21 cellular contexts compared by ENCODE assay signal in genomic region chrX:67317725-67318124, GRCh38.
A peak's percentile ranks its signal among the peaks of the same experiment; 100 is the strongest.
DNase-seq lines count a peak whose midpoint lies in the region; ATAC-seq, FAIRE-seq and TF ChIP-seq lines count a peak whose summit lies in the region.
"Had no signal": no experiment of that assay in that cellular context is flagged by ENCODE, and none has a peak within 500 bp of the region (broad histone marks: within the 10 kb centered on the region; RNA-seq: fewer than 3 reads in every experiment).

No MANE protein-coding gene starts in this region.

- H2BK120ac ChIP-seq in H1 (replicated peaks; ENCODE audit: low read depth, low read length): no peak overlapping the region

- H3K27me3 ChIP-seq in H1 (replicated peaks in 1 of 4; ENCODE audit: control insufficient read depth in 3 of 4, extremely low read depth in 1 of 4, insufficient read depth in 3 of 4, low read length in 3 of 4) (no peaks in the 10 kb centered on the region), right lobe of liver (no peaks in the 10 kb centered on the region)

- H2AFZ ChIP-seq in H1 (ENCODE audit: low read length): no peak overlapping the region

- TF ChIP-seq RAD21 in A549 (conservative IDR thresholded peaks at IDR 0.05 in 1 of 2, IDR thresholded peaks at IDR 0.05 in 1 of 2): no peak
- TF ChIP-seq RAD21 in H1 (IDR thresholded peaks at IDR 0.05 in 1 of 2, conservative IDR thresholded peaks at IDR 0.05 in 1 of 2; ENCODE audit: low read depth in 2 of 2, low read length in 2 of 2): peak; percentile 15 to 24; a peak in 2 of 4 replicates

- no peak overlapping the region for H3K56ac ChIP-seq in H1 (replicated peaks; ENCODE audit: insufficient read length, low read depth, low read length)

- ATAC-seq in A549 (no peak), right lobe of liver (peak; percentile 28 to 52 (median 38)), GM21526 (IDR thresholded peaks at IDR 0.05; ENCODE audit: low FRiP score, unreplicated experiment) (no peak)
- ATAC-seq: CD8-positive, alpha-beta T cell had no signal

- no peak overlapping the region for H2BK15ac ChIP-seq in H1 (ENCODE audit: low read length)

- H3K79me1 ChIP-seq in H1 (ENCODE audit: low read depth, low read length): no peaks in the 10 kb centered on the region

- no peaks in the 10 kb centered on the region for H4K20me1 ChIP-seq in H1 (replicated peaks in 1 of 2; ENCODE audit: control insufficient read depth in 1 of 2, insufficient read depth in 2 of 2, low read length in 2 of 2)
- H4K20me1 ChIP-seq: BLaER1 treated with 17β-estradiol and CSF1 and Interleukin-3, amounts not matched to agents 10 nM and 100 nM had no signal

- H3K4me1 ChIP-seq in A549 (no peaks in the 10 kb centered on the region), H1 (replicated peaks in 1 of 4; ENCODE audit: control insufficient read depth in 3 of 4, insufficient read depth in 4 of 4, low read length in 3 of 4) (no peaks in the 10 kb centered on the region), right lobe of liver (no peaks in the 10 kb centered on the region)
- H3K4me1 ChIP-seq: BLaER1 treated with 17β-estradiol and CSF1 and Interleukin-3, amounts not matched to agents 10 nM and 100 nM; Caco-2 had no signal

- peak; percentile 7 for FAIRE-seq in A549 (lab: Jason Lieb, UNC)
- no peak for FAIRE-seq in H1 (lab: Jason Lieb, UNC)
- FAIRE-seq: A204.1, D721Med, G401.6, GM12891, GM19239 had no signal

- H2BK5ac ChIP-seq in H1 (ENCODE audit: low read depth, low read length): no peak overlapping the region

- no peak overlapping the region for H4K8ac ChIP-seq in H1 (ENCODE audit: extremely low read depth, insufficient read depth, low read length)

- intact Hi-C loops in right lobe of liver (cut with DNase I): no loop called here

- no peaks in the 10 kb centered on the region for H3K23me2 ChIP-seq in H1 (ENCODE audit: low read depth, low read length)

- H3K27ac ChIP-seq in A549 (no peak overlapping the region), H1 (ENCODE audit: low read depth, low read length) (no peak overlapping the region), right lobe of liver (no peak overlapping the region)
- H3K27ac ChIP-seq: BLaER1 treated with 17β-estradiol and CSF1 and Interleukin-3, amounts not matched to agents 10 nM and 100 nM; C4-2B had no signal

- H3K36me3 ChIP-seq in H1 (ENCODE audit: control insufficient read depth in 2 of 4, insufficient read depth in 4 of 4, low read length in 3 of 4) (no peaks in the 10 kb centered on the region), right lobe of liver (no peaks in the 10 kb centered on the region)
- H3K36me3 ChIP-seq: BLaER1 treated with 17β-estradiol and CSF1 and Interleukin-3, amounts not matched to agents 10 nM and 100 nM had no signal

- no peak overlapping the region for H3K14ac ChIP-seq in H1 (ENCODE audit: insufficient read length)

- H3K9me3 ChIP-seq in A549 (no peaks in the 10 kb centered on the region), H1 (ENCODE audit: insufficient read depth in 2 of 2, low read depth in 1 of 2, low read length in 1 of 2) (no peaks in the 10 kb centered on the region), right lobe of liver (no peaks in the 10 kb centered on the region)
- H3K9me3 ChIP-seq: Caco-2 had no signal

- POLR2A ChIA-PET in A549 (lab: Yijun Ruan, JAX): no interaction called here
- POLR2A ChIA-PET in H1 (lab: Charles Lee; ENCODE audit: partially characterized antibody): no interaction called here

- CTCF ChIA-PET in A549 (lab: Yijun Ruan, JAX): no interaction called here
- CTCF ChIA-PET in H1 (lab: Charles Lee; ENCODE audit: partially characterized antibody): no interaction called here

- H3K18ac ChIP-seq in H1 (ENCODE audit: extremely low read depth, low read length): no peak overlapping the region

- 1% methylated on average over 3 of the region's 4 CpGs for WGBS in A549 (ENCODE audit: missing lambda C conversion rate)
- 94% methylated on average over 3 of the region's 4 CpGs; no CpG with 5 or more reads in 1 of the 2 experiments for WGBS in H1 (ENCODE audit: extremely low coverage in 1 of 2, insufficient coverage in 1 of 2, insufficient read length in 1 of 2, insufficient replicate concordance in 2 of 2, low coverage in 1 of 2, low lambda C conversion rate in 2 of 2, missing lambda C conversion rate in 1 of 2), 2 experiments
- 24% methylated on average over 2 of the region's 4 CpGs for WGBS in right lobe of liver (ENCODE audit: insufficient coverage, low coverage, low lambda C conversion rate, missing lambda C conversion rate)

- no peak for TF ChIP-seq EP300 in A549 (IDR thresholded peaks at IDR 0.05)
- no peak for TF ChIP-seq EP300 in H1 (IDR thresholded peaks at IDR 0.05; ENCODE audit: borderline replicate concordance in 1 of 2, low read depth in 2 of 2, low read length in 2 of 2)

- no peaks in the 10 kb centered on the region for H3K79me2 ChIP-seq in H1 (ENCODE audit: control insufficient read depth in 1 of 2, insufficient read depth in 2 of 2, low read length in 2 of 2)

- H3K23ac ChIP-seq in H1 (ENCODE audit: insufficient read length): no peak overlapping the region

- H3K4ac ChIP-seq in H1 (replicated peaks; ENCODE audit: insufficient read length, low read depth, low read length): no peak overlapping the region

- DNase-seq in A549 (ENCODE audit: low read depth in 1 of 2, low spot score in 1 of 2) (no peak), H1 (ENCODE audit: low read depth in 1 of 2, low spot score in 2 of 2) (no peak), right lobe of liver (no peak), NCI-H345 treated with DMSO at 0.1 percent for 48 hours (lab: John Stamatoyannopoulos, UW; ENCODE audit: unreplicated experiment) (no peak), GM20000 (ENCODE audit: low spot score) (no peak)
- DNase-seq: 8988T; AML-193; Caco-2; Calu3; CD4-positive, alpha-beta T cell; CD8-positive, alpha-beta T cell; DMS79 treated with DMSO at 0.1 percent for 48 hours; GF-D8 had no signal

- no peak overlapping the region for H2AK5ac ChIP-seq in H1 (ENCODE audit: low read depth, low read length)

- no peak overlapping the region for H3K4me3 ChIP-seq in A549
- no peak overlapping the region for H3K4me3 ChIP-seq in H1 (ENCODE audit: extremely low read depth in 1 of 4, insufficient read depth in 2 of 4, low read depth in 3 of 4, low read length in 4 of 4)
- H3K4me3 ChIP-seq in right lobe of liver: no peak overlapping the region
- H3K4me3 ChIP-seq: BLaER1 treated with 17β-estradiol and CSF1 and Interleukin-3, amounts not matched to agents 10 nM and 100 nM had no signal

- H3K9ac ChIP-seq in H1 (replicated peaks in 1 of 4; ENCODE audit: extremely low read depth in 1 of 4, low read depth in 3 of 4, low read length in 3 of 4): no peak overlapping the region
- H3K9ac ChIP-seq: BLaER1 treated with 17β-estradiol and CSF1 and Interleukin-3, amounts not matched to agents 10 nM and 100 nM had no signal

- TF ChIP-seq CTCF in A549 (IDR thresholded peaks at IDR 0.05): no peak
- TF ChIP-seq CTCF in H1 (IDR thresholded peaks at IDR 0.05; ENCODE audit: control extremely low read depth in 1 of 3, insufficient read depth in 1 of 3, low read depth in 1 of 3, low read length in 3 of 3): no peak
- TF ChIP-seq CTCF in right lobe of liver (IDR thresholded peaks at IDR 0.05): peak; percentile 29 to 36 (median 34)
- TF ChIP-seq CTCF in GM20000 (IDR thresholded peaks at IDR 0.05; ENCODE audit: extremely low read depth, missing control alignments): no peak

- no peak overlapping the region for H2BK20ac ChIP-seq in H1 (ENCODE audit: low read length)

- H4K91ac ChIP-seq in H1 (replicated peaks; ENCODE audit: insufficient read length, low read length): no peak overlapping the region

- TF ChIP-seq POLR2A in A549 (IDR thresholded peaks at IDR 0.05; ENCODE audit: low read length) (no peak), H1 (IDR thresholded peaks at IDR 0.05; ENCODE audit: control extremely low read depth in 1 of 2, low read depth in 2 of 2, low read length in 2 of 2) (no peak), right lobe of liver (IDR thresholded peaks at IDR 0.05) (no peak)

- H2BK12ac ChIP-seq in H1 (ENCODE audit: low read depth, low read length): no peak overlapping the region

- H3K4me2 ChIP-seq in A549: no peak overlapping the region
- no peak overlapping the region for H3K4me2 ChIP-seq in H1 (ENCODE audit: insufficient read depth in 1 of 2, low read depth in 2 of 2, low read length in 2 of 2)
- H3K4me2 ChIP-seq: BLaER1 treated with 17β-estradiol and CSF1 and Interleukin-3, amounts not matched to agents 10 nM and 100 nM had no signal

- H4K5ac ChIP-seq in H1 (ENCODE audit: insufficient read length, low read depth, low read length): no peak overlapping the region

TF ChIP-seq in A549, 52 proteins besides CTCF, POLR2A, EP300 and RAD21:
- TF ChIP-seq MAZ (IDR thresholded peaks at IDR 0.05; ENCODE audit: borderline replicate concordance, low read depth, low read length) (no peak), CBX8 (IDR thresholded peaks at IDR 0.05) (no peak), ESRRA (IDR thresholded peaks at IDR 0.05; ENCODE audit: borderline replicate concordance, low read length) (no peak), EHF (CRISPR knock-in tag; IDR thresholded peaks at IDR 0.05) (no peak)
TF ChIP-seq in A549: peak in this region for 0.

TF ChIP-seq in H1, 55 proteins besides CTCF, POLR2A, EP300 and RAD21:
- TF ChIP-seq ZNF274 (IDR thresholded peaks at IDR 0.05; ENCODE audit: borderline replicate concordance, extremely low read depth, low read length): no peak
- no peak for TF ChIP-seq BCL11A (IDR thresholded peaks at IDR 0.05; ENCODE audit: low read depth in 2 of 2, low read length in 2 of 2)
- TF ChIP-seq CHD1 (IDR thresholded peaks at IDR 0.05; ENCODE audit: low read depth, low read length): no peak

Comparison
In these comparisons a context has a peak if more than half of its experiments do, and no peak if none do; other contexts are left out.
1. ATAC-seq: peak in right lobe of liver (4 of 4); none in A549 (0 of 2) and GM21526 (single experiment).
2. CTCF ChIP-seq: peak in right lobe of liver (4 of 4); none in A549 (single experiment), H1 (0 of 3) and GM20000 (single experiment).
3. Of the 18 proteins assayed by ChIP-seq in both H1 and A549: peak only in H1: RAD21; only in A549: none; in both: none; in neither: 17.